In genomic region chr10:94225589-94225988, GRCh38 we compare ENCODE assay signal across 1 cellular context.
TF ChIP-seq lines count a peak whose summit lies in the region.

No MANE protein-coding gene starts in this region.

TF ChIP-seq in GM12878, 131 proteins besides CTCF, POLR2A, EP300 and RAD21 (continued from another document):
- no peak for TF ChIP-seq ZNF592 (IDR thresholded peaks at IDR 0.05)
- no peak for TF ChIP-seq SRF (IDR thresholded peaks at IDR 0.05; ENCODE audit: low read depth in 2 of 2, low read length in 2 of 2)
- no peak for TF ChIP-seq MYC (IDR thresholded peaks at IDR 0.05; ENCODE audit: insufficient read depth, insufficient read length, insufficient replicate concordance, low read length, severe bottlenecking)
